ENCODE assay signal across 14 cellular contexts in genomic region chr5:111237470-111237869, GRCh38. TPM values are rescaled to one million over a fixed set of nuclear protein-coding genes. Genes with fewer than 3 reads are reported as not detected.
DNase-seq lines count a peak whose midpoint lies in the region; ATAC-seq and TF ChIP-seq lines count a peak whose summit lies in the region.
"Had no signal": no experiment of that assay in that cellular context is flagged by ENCODE, and none has a peak within 500 bp of the region (broad histone marks: within the 10 kb centered on the region; RNA-seq: fewer than 3 reads in every experiment).

No MANE protein-coding gene starts in this region.

- DNase-seq in activated CD4-positive, alpha-beta T cell treated with anti-CD3 and anti-CD28 coated beads, Interleukin-2, amount 10 ng/mL, durations not matched to agents 24 days and 14 days: no peak
- DNase-seq in activated CD4-positive, alpha-beta T cell treated with anti-CD3 and anti-CD28 coated beads for 4 hours: no peak
- no peak for DNase-seq in activated naive CD4-positive, alpha-beta T cell treated with anti-CD3 and anti-CD28 coated beads, Interleukin-2, amount 50 U/mL, for 72 hours (ENCODE audit: low spot score in 2 of 2)
- DNase-seq in kidney glomerular epithelial cell (lab: John Stamatoyannopoulos, UW) (peak; percentile 29), GM13977 (ENCODE audit: low spot score) (no peak), chondrocyte (ENCODE audit: low spot score) (no peak)
- DNase-seq: activated CD8-positive, alpha-beta memory T cell treated with anti-CD3 and anti-CD28 coated beads, Interleukin-2, amount 50 U/mL, for 4 hours; aorta; foreskin keratinocyte; SIG-M5 had no signal

- peak; percentile 14 for ATAC-seq in HG03342 (IDR thresholded peaks at IDR 0.05; ENCODE audit: unreplicated experiment)
- peak; percentile 8 to 56 for ATAC-seq in activated naive CD4-positive, alpha-beta T cell treated with anti-CD3 and anti-CD28 coated beads, Interleukin-2, amount 50 U/mL, for 72 hours
- no peak for ATAC-seq in GM21825 (IDR thresholded peaks at IDR 0.05; ENCODE audit: unreplicated experiment)
- ATAC-seq: foreskin keratinocyte; stimulated activated memory B cell treated with anti-CD40 and anti-IgM and Interleukin-4, amounts not matched to agents 10 μg/mL and 1 μg/mL and 100 μg/mL, for 72 hours had no signal

- H3K27ac Mint-ChIP-seq in activated CD4-positive, alpha-beta T cell treated with anti-CD3 and anti-CD28 coated beads, Interleukin-2, amount 10 ng/mL, durations not matched to agents 24 days and 14 days: peak overlapping the region; percentile 92
- peak overlapping the region; percentile 84 to 96 for H3K27ac Mint-ChIP-seq in activated naive CD4-positive, alpha-beta T cell treated with anti-CD3 and anti-CD28 coated beads, Interleukin-2, amount 50 U/mL, for 72 hours
- no peak overlapping the region for H3K27ac Mint-ChIP-seq in chondrocyte (ENCODE audit: unreplicated experiment)
- H3K27ac Mint-ChIP-seq: stimulated activated memory B cell treated with anti-CD40 and anti-IgM and Interleukin-4, amounts not matched to agents 10 μg/mL and 1 μg/mL and 100 μg/mL, for 72 hours had no signal

- H3K36me3 Mint-ChIP-seq in activated CD4-positive, alpha-beta T cell treated with anti-CD3 and anti-CD28 coated beads, Interleukin-2, amount 10 ng/mL, durations not matched to agents 24 days and 14 days (ENCODE audit: low read depth): peaks cover 19% of the 10 kb centered on the region
- peaks cover 0 to under 1% of the 10 kb centered on the region in 2 donors for H3K36me3 Mint-ChIP-seq in activated naive CD4-positive, alpha-beta T cell treated with anti-CD3 and anti-CD28 coated beads, Interleukin-2, amount 50 U/mL, for 72 hours
- H3K36me3 Mint-ChIP-seq in chondrocyte (ENCODE audit: low read depth): no peaks in the 10 kb centered on the region
- H3K36me3 Mint-ChIP-seq: stimulated activated memory B cell treated with anti-CD40 and anti-IgM and Interleukin-4, amounts not matched to agents 10 μg/mL and 1 μg/mL and 100 μg/mL, for 72 hours had no signal

- H3K9me3 Mint-ChIP-seq in activated CD4-positive, alpha-beta T cell treated with anti-CD3 and anti-CD28 coated beads, Interleukin-2, amount 10 ng/mL, durations not matched to agents 24 days and 14 days: no peaks in the 10 kb centered on the region
- H3K9me3 Mint-ChIP-seq in activated naive CD4-positive, alpha-beta T cell treated with anti-CD3 and anti-CD28 coated beads, Interleukin-2, amount 50 U/mL, for 72 hours: no peaks in the 10 kb centered on the region
- H3K9me3 Mint-ChIP-seq in chondrocyte (ENCODE audit: low read depth): no peaks in the 10 kb centered on the region
- H3K9me3 Mint-ChIP-seq: stimulated activated memory B cell treated with anti-CD40 and anti-IgM and Interleukin-4, amounts not matched to agents 10 μg/mL and 1 μg/mL and 100 μg/mL, for 72 hours had no signal

- TF ChIP-seq CTCF in GM13977 (IDR thresholded peaks at IDR 0.05; ENCODE audit: extremely low read depth, insufficient read depth, missing control alignments): no peak
- TF ChIP-seq CTCF in chondrocyte (IDR thresholded peaks at IDR 0.05): no peak

- H3K4me3 Mint-ChIP-seq in activated CD4-positive, alpha-beta T cell treated with anti-CD3 and anti-CD28 coated beads, Interleukin-2, amount 10 ng/mL, durations not matched to agents 24 days and 14 days: peak overlapping the region; percentile 73
- H3K4me3 Mint-ChIP-seq in chondrocyte (ENCODE audit: unreplicated experiment): no peak overlapping the region
- H3K4me3 Mint-ChIP-seq: stimulated activated memory B cell treated with anti-CD40 and anti-IgM and Interleukin-4, amounts not matched to agents 10 μg/mL and 1 μg/mL and 100 μg/mL, for 72 hours had no signal

- H3K4me1 Mint-ChIP-seq in activated CD4-positive, alpha-beta T cell treated with anti-CD3 and anti-CD28 coated beads, Interleukin-2, amount 10 ng/mL, durations not matched to agents 24 days and 14 days: peaks cover 68% of the 10 kb centered on the region
- peaks cover 4% of the 10 kb centered on the region for H3K4me1 Mint-ChIP-seq in chondrocyte (ENCODE audit: low read depth)
- H3K4me1 Mint-ChIP-seq: stimulated activated memory B cell treated with anti-CD40 and anti-IgM and Interleukin-4, amounts not matched to agents 10 μg/mL and 1 μg/mL and 100 μg/mL, for 72 hours had no signal

- H3K27me3 Mint-ChIP-seq in activated CD4-positive, alpha-beta T cell treated with anti-CD3 and anti-CD28 coated beads, Interleukin-2, amount 10 ng/mL, durations not matched to agents 24 days and 14 days: no peaks in the 10 kb centered on the region
- peaks cover 19% of the 10 kb centered on the region for H3K27me3 Mint-ChIP-seq in chondrocyte (ENCODE audit: low read depth)
- H3K27me3 Mint-ChIP-seq: stimulated activated memory B cell treated with anti-CD40 and anti-IgM and Interleukin-4, amounts not matched to agents 10 μg/mL and 1 μg/mL and 100 μg/mL, for 72 hours had no signal

- in situ Hi-C loops in GM13977 (cut with MboI; ENCODE audit: low pct_unique_long_range_greater_than_20kb, low sequenced_read_pairs, unreplicated experiment): no loop called here

- intact Hi-C loops in activated CD4-positive, alpha-beta T cell treated with anti-CD3 and anti-CD28 coated beads, Interleukin-2, amount 10 ng/mL, durations not matched to agents 24 days and 14 days (cut with micrococcal nuclease): loop anchor here (1.0 to 2.0 kb wide), 3 partner anchors 9 to 99 kb away; no protein-coding TSS in a partner anchor

RNA-seq across cellular contexts. Expression of gene CAMK4, which starts 13.3 kb away (rescaled TPM):
- total RNA-seq in activated CD4-positive, alpha-beta T cell treated with anti-CD3 and anti-CD28 coated beads, Interleukin-2, amount 10 ng/mL, durations not matched to agents 24 days and 14 days: 47.7 and 49.5 TPM in 2 replicates
- total RNA-seq in activated naive CD4-positive, alpha-beta T cell treated with anti-CD3 and anti-CD28 coated beads, Interleukin-2, amount 50 U/mL, for 72 hours: 10 to 100 TPM; 39.0 to 51.3 TPM
- 0.28 to 0.89 TPM (median 0.72 TPM) in 3 replicates for total RNA-seq in chondrocyte
- total RNA-seq: G401 had no signal

Comparison
In these comparisons a context has a peak if more than half of its experiments do, and no peak if none do; other contexts are left out.
1. RNA of gene CAMK4, which starts 13.3 kb away (total RNA-seq): 39.0 to 51.3 TPM in activated naive CD4-positive, alpha-beta T cell treated with anti-CD3 and anti-CD28 coated beads, Interleukin-2, amount 50 U/mL, for 72 hours and 47.7 to 49.5 TPM in activated CD4-positive, alpha-beta T cell treated with anti-CD3 and anti-CD28 coated beads, Interleukin-2, amount 10 ng/mL, durations not matched to agents 24 days and 14 days; 0.28 to 0.89 TPM in chondrocyte; every median in the first group is over 10 times any median in the second.